Comparison of ENCODE assay signal across 1 cellular context in genomic region chr1:21910528-21911204, GRCh38.
TF ChIP-seq lines count a peak whose summit lies in the region.

No MANE protein-coding gene starts in this region.

TF ChIP-seq in K562, 482 proteins besides CTCF, POLR2A, EP300 and RAD21 (continued from another document and continues in another):
- TF ChIP-seq PRDM10 (IDR thresholded peaks at IDR 0.05; ENCODE audit: partially characterized antibody) (no peak), HOMEZ (CRISPR knock-in tag; IDR thresholded peaks at IDR 0.05) (no peak), KAT8 (IDR thresholded peaks at IDR 0.05; ENCODE audit: low read depth) (no peak), TCF7L2 (IDR thresholded peaks at IDR 0.05; ENCODE audit: low read depth, low read length) (no peak), ZBTB43 (CRISPR knock-in tag; IDR thresholded peaks at IDR 0.05) (no peak), SMARCA4 (IDR thresholded peaks at IDR 0.05) (no peak), ILK (tag; IDR thresholded peaks at IDR 0.05; ENCODE audit: borderline replicate concordance, low read depth) (no peak), ZNF146 (CRISPR knock-in tag; IDR thresholded peaks at IDR 0.05; ENCODE audit: unreplicated experiment) (no peak), FOXA3 (CRISPR knock-in tag; conservative IDR thresholded peaks at IDR 0.05 in 1 of 2, IDR thresholded peaks at IDR 0.05 in 1 of 2) (no peak), KLF13 (tag; IDR thresholded peaks at IDR 0.05; ENCODE audit: borderline replicate concordance, low read depth) (no peak), PHF20 (IDR thresholded peaks at IDR 0.05; ENCODE audit: partially characterized antibody) (peak; percentile 27), CHD4 (IDR thresholded peaks at IDR 0.05; ENCODE audit: insufficient read depth, insufficient replicate concordance, low read depth, low read length, poor library complexity, severe bottlenecking) (peak; percentile 22), PTBP1 (IDR thresholded peaks at IDR 0.05; ENCODE audit: low read depth, low read length) (peak; percentile 90), KAT2B (IDR thresholded peaks at IDR 0.05; ENCODE audit: low read depth, low read length) (no peak), POLR3G (IDR thresholded peaks at IDR 0.05; ENCODE audit: extremely low read depth, insufficient read length, insufficient replicate concordance) (no peak), ZFP30 (CRISPR knock-in tag; IDR thresholded peaks at IDR 0.05; ENCODE audit: borderline replicate concordance) (no peak), ZC3H8 (IDR thresholded peaks at IDR 0.05) (no peak), FOXJ2 (tag; IDR thresholded peaks at IDR 0.05) (no peak), RBM25 (IDR thresholded peaks at IDR 0.05; ENCODE audit: low read depth, low read length, severe bottlenecking) (peak; percentile 99), ZNF133 (CRISPR knock-in tag; IDR thresholded peaks at IDR 0.05) (no peak), ARNT (IDR thresholded peaks at IDR 0.05) (no peak), DMBX1 (CRISPR knock-in tag; IDR thresholded peaks at IDR 0.05; ENCODE audit: borderline replicate concordance) (0 out of 2 replicates have a peak, but pooled peaks have one; percentile 48), NR2C2 (CRISPR knock-in tag; IDR thresholded peaks at IDR 0.05) (no peak), NR2C2 (tag; IDR thresholded peaks at IDR 0.05) (0 out of 2 replicates have a peak, but pooled peaks have one; percentile 7), ZBTB49 (CRISPR knock-in tag; IDR thresholded peaks at IDR 0.05; ENCODE audit: borderline replicate concordance) (no peak), SMAD4 (CRISPR knock-in tag; conservative IDR thresholded peaks at IDR 0.05) (peak; percentile 27; the same call in 1 of the 2 replicates), ZNF75A (CRISPR knock-in tag; IDR thresholded peaks at IDR 0.05) (no peak), KDM4B (IDR thresholded peaks at IDR 0.05; ENCODE audit: borderline replicate concordance in 2 of 2, low read depth in 1 of 2) (no peak), CBX3 (IDR thresholded peaks at IDR 0.05; ENCODE audit: borderline replicate concordance in 1 of 2, low read length in 2 of 2) (peak in 1 of 2 experiments; percentile 24; a peak in 1 of 3 replicates), BRD4 (IDR thresholded peaks at IDR 0.05) (no peak), TCF3 (CRISPR knock-in tag; IDR thresholded peaks at IDR 0.05) (no peak), ZZZ3 (IDR thresholded peaks at IDR 0.05) (no peak), KDM1A (IDR thresholded peaks at IDR 0.05) (peak; percentile 90 to 93), ZBTB7A (IDR thresholded peaks at IDR 0.05; ENCODE audit: borderline replicate concordance, control insufficient read depth, low read depth, low read length) (no peak), TSHZ1 (CRISPR knock-in tag; IDR thresholded peaks at IDR 0.05) (no peak), GTF2E2 (tag; IDR thresholded peaks at IDR 0.05) (no peak), PRMT5 (CRISPR knock-in tag; IDR thresholded peaks at IDR 0.05) (no peak), VEZF1 (CRISPR knock-in tag; IDR thresholded peaks at IDR 0.05) (no peak), RNF219 (CRISPR knock-in tag; IDR thresholded peaks at IDR 0.05) (no peak), ZNF57 (CRISPR knock-in tag; IDR thresholded peaks at IDR 0.05) (no peak), ZNF408 (CRISPR knock-in tag; IDR thresholded peaks at IDR 0.05; ENCODE audit: low read depth) (0 out of 2 replicates have a peak, but pooled peaks have one; percentile 44), ETV6 (IDR thresholded peaks at IDR 0.05; ENCODE audit: borderline replicate concordance in 1 of 2, low read depth in 2 of 2, low read length in 1 of 2) (no peak), ETV6 (CRISPR knock-in tag; IDR thresholded peaks at IDR 0.05; ENCODE audit: borderline replicate concordance) (no peak), HNRNPH1 (optimal IDR thresholded peaks at IDR 0.05; ENCODE audit: low read depth, low read length) (no peak), RCOR1 (IDR thresholded peaks at IDR 0.05; ENCODE audit: borderline replicate concordance in 1 of 2, low read depth in 2 of 2, low read length in 2 of 2) (peak in 1 of 2 experiments; percentile 79; a peak in 2 of 4 replicates), MTF1 (CRISPR knock-in tag; IDR thresholded peaks at IDR 0.05; ENCODE audit: borderline replicate concordance) (0 out of 2 replicates have a peak, but pooled peaks have one; percentile 24), HDAC1 (IDR thresholded peaks at IDR 0.05) (peak; percentile 21 to 34; a peak in 1 of 4 replicates), ZKSCAN1 (IDR thresholded peaks at IDR 0.05; ENCODE audit: low read depth, low read length) (peak; percentile 75), MEIS2 (IDR thresholded peaks at IDR 0.05; ENCODE audit: partially characterized antibody) (no peak), NFXL1 (CRISPR knock-in tag; IDR thresholded peaks at IDR 0.05) (no peak), HNRNPL (IDR thresholded peaks at IDR 0.05; ENCODE audit: low read depth, low read length) (no peak), CCAR2 (IDR thresholded peaks at IDR 0.05; ENCODE audit: low read depth, low read length) (no peak), ELF1 (tag; IDR thresholded peaks at IDR 0.05) (no peak), NCOA1 (IDR thresholded peaks at IDR 0.05; ENCODE audit: low read depth) (no peak), SMARCA5 (IDR thresholded peaks at IDR 0.05) (peak; percentile 96), NCOA4 (IDR thresholded peaks at IDR 0.05; ENCODE audit: partially characterized antibody) (no peak)
